In genomic region chr11:12436266-12436665, GRCh38 we compare ENCODE assay signal across 26 cellular contexts. TPM values are rescaled to one million over a fixed set of nuclear protein-coding genes. Genes with fewer than 3 reads are reported as not detected.
"Had no signal": no experiment of that assay in that cellular context is flagged by ENCODE, and none has a peak within 500 bp of the region (broad histone marks: within the 10 kb centered on the region; RNA-seq: fewer than 3 reads in every experiment).

No MANE protein-coding gene starts in this region.

- H3K27me3 Mint-ChIP-seq: activated CD4-positive, alpha-beta memory T cell treated with anti-CD3 and anti-CD28 coated beads, Interleukin-2, amount 10 ng/mL, durations not matched to agents 7 days and 5 days; activated naive CD8-positive, alpha-beta T cell treated with anti-CD3 and anti-CD28 coated beads, Interleukin-2, amount 10 ng/mL, durations not matched to agents 7 days and 5 days; stimulated activated naive CD8-positive, alpha-beta T cell treated with anti-CD3 and anti-CD28 coated beads, Interleukin-15, amount 100 ng/mL, for 72 hours had no signal

- H3K9me3 Mint-ChIP-seq: activated CD4-positive, alpha-beta memory T cell treated with anti-CD3 and anti-CD28 coated beads, Interleukin-2, amount 10 ng/mL, durations not matched to agents 7 days and 5 days; activated T-helper 17 cell treated with anti-CD3 and anti-CD28 coated beads, Interleukin-2, amount 50 U/mL, for 72 hours; central memory CD8-positive, alpha-beta T cell; T-cell had no signal

- DNase-seq: activated CD4-positive, alpha-beta memory T cell treated with anti-CD3 and anti-CD28 coated beads, Interleukin-2, amount 10 ng/mL, durations not matched to agents 7 days and 5 days; activated CD4-positive, alpha-beta T cell treated with anti-CD3 and anti-CD28 coated beads for 48 hours; activated CD4-positive, CD25-positive, alpha-beta regulatory T cell; activated CD8-positive, alpha-beta memory T cell treated with anti-CD3 and anti-CD28 coated beads, Interleukin-2, amount 10 ng/mL, durations not matched to agents 7 days and 5 days; activated naive CD4-positive, alpha-beta T cell treated with Interleukin-2 at 50 U/mL for 16 hours; activated naive CD8-positive, alpha-beta T cell treated with anti-CD3 and anti-CD28 coated beads, Interleukin-2, amount 10 ng/mL, durations not matched to agents 7 days and 5 days; amygdala; brain microvascular endothelial cell; effector CD4-positive, alpha-beta T cell; left colon; nephron progenitor cell; nucleus accumbens; posterior cingulate gyrus; retina; stimulated activated CD4-positive, alpha-beta T cell treated with anti-CD3 and anti-CD28 coated beads, Interleukin-15, amount 100 ng/mL, for 24 hours; stimulated activated CD4-positive, alpha-beta T cell treated with anti-CD3 and anti-CD28 coated beads, Interleukin-2, amount 100 ng/mL, for 48 hours; stimulated activated naive CD8-positive, alpha-beta T cell treated with anti-CD3 and anti-CD28 coated beads, Interleukin-15, amount 100 ng/mL, for 72 hours; T-cell; T-helper 9 cell; testis had no signal

- H3K4me1 Mint-ChIP-seq: activated CD4-positive, alpha-beta memory T cell treated with anti-CD3 and anti-CD28 coated beads, Interleukin-2, amount 10 ng/mL, durations not matched to agents 7 days and 5 days; activated CD8-positive, alpha-beta memory T cell treated with anti-CD3 and anti-CD28 coated beads, Interleukin-2, amount 10 ng/mL, durations not matched to agents 7 days and 5 days; activated naive CD8-positive, alpha-beta T cell treated with anti-CD3 and anti-CD28 coated beads, Interleukin-2, amount 10 ng/mL, durations not matched to agents 7 days and 5 days; activated T-helper 17 cell treated with anti-CD3 and anti-CD28 coated beads, Interleukin-2, amount 50 U/mL, for 72 hours; central memory CD8-positive, alpha-beta T cell; stimulated activated naive CD8-positive, alpha-beta T cell treated with anti-CD3 and anti-CD28 coated beads, Interleukin-15, amount 100 ng/mL, for 72 hours; T-cell had no signal

- H3K27me3 ChIP-seq: brain microvascular endothelial cell, hepatocyte, testis had no signal

- ATAC-seq: activated CD8-positive, alpha-beta memory T cell treated with anti-CD3 and anti-CD28 coated beads, Interleukin-2, amount 10 ng/mL, durations not matched to agents 7 days and 5 days; activated T-helper 17 cell treated with anti-CD3 and anti-CD28 coated beads, Interleukin-2, amount 50 U/mL, for 72 hours; left colon; SK-N-SH treated with all-trans-retinoic acid at 6 μM for 48 hours; stimulated activated naive CD8-positive, alpha-beta T cell treated with anti-CD3 and anti-CD28 coated beads, Interleukin-15, amount 100 ng/mL, for 72 hours; T-cell had no signal

- H3K36me3 Mint-ChIP-seq: activated CD8-positive, alpha-beta memory T cell treated with anti-CD3 and anti-CD28 coated beads, Interleukin-2, amount 10 ng/mL, durations not matched to agents 7 days and 5 days; activated naive CD8-positive, alpha-beta T cell treated with anti-CD3 and anti-CD28 coated beads, Interleukin-2, amount 10 ng/mL, durations not matched to agents 7 days and 5 days; T-cell had no signal

- H3K27ac Mint-ChIP-seq: activated CD4-positive, alpha-beta memory T cell treated with anti-CD3 and anti-CD28 coated beads, Interleukin-2, amount 10 ng/mL, durations not matched to agents 7 days and 5 days; activated CD8-positive, alpha-beta memory T cell treated with anti-CD3 and anti-CD28 coated beads, Interleukin-2, amount 10 ng/mL, durations not matched to agents 7 days and 5 days; activated naive CD8-positive, alpha-beta T cell treated with anti-CD3 and anti-CD28 coated beads, Interleukin-2, amount 10 ng/mL, durations not matched to agents 7 days and 5 days; activated T-helper 17 cell treated with anti-CD3 and anti-CD28 coated beads, Interleukin-2, amount 50 U/mL, for 72 hours; nephron progenitor cell; stimulated activated naive CD8-positive, alpha-beta T cell treated with anti-CD3 and anti-CD28 coated beads, Interleukin-15, amount 100 ng/mL, for 72 hours; T-cell had no signal

- H3K9me3 ChIP-seq: testis had no signal

- H3K4me3 Mint-ChIP-seq: activated CD4-positive, alpha-beta memory T cell treated with anti-CD3 and anti-CD28 coated beads, Interleukin-2, amount 10 ng/mL, durations not matched to agents 7 days and 5 days; activated CD8-positive, alpha-beta memory T cell treated with anti-CD3 and anti-CD28 coated beads, Interleukin-2, amount 10 ng/mL, durations not matched to agents 7 days and 5 days; activated naive CD8-positive, alpha-beta T cell treated with anti-CD3 and anti-CD28 coated beads, Interleukin-2, amount 10 ng/mL, durations not matched to agents 7 days and 5 days; activated T-helper 17 cell treated with anti-CD3 and anti-CD28 coated beads, Interleukin-2, amount 50 U/mL, for 72 hours; central memory CD8-positive, alpha-beta T cell; nephron progenitor cell; stimulated activated naive CD8-positive, alpha-beta T cell treated with anti-CD3 and anti-CD28 coated beads, Interleukin-15, amount 100 ng/mL, for 72 hours; T-cell had no signal

- H3K4me3 ChIP-seq: hepatocyte, lung, skin epidermis, testis had no signal

- H3K27ac ChIP-seq: brain microvascular endothelial cell, skin epidermis, testis had no signal

- H3K36me3 ChIP-seq: brain microvascular endothelial cell had no signal

RNA-seq across cellular contexts. Expression of gene PARVA, which starts 58.9 kb away (rescaled TPM):
- total RNA-seq: activated CD8-positive, alpha-beta memory T cell treated with anti-CD3 and anti-CD28 coated beads, Interleukin-2, amount 10 ng/mL, durations not matched to agents 7 days and 5 days had no signal
